In genomic region chr20:10369723-10370090, GRCh38 we compare ENCODE assay signal across 14 cellular contexts.
DNase-seq lines count a peak whose midpoint lies in the region; ATAC-seq and TF ChIP-seq lines count a peak whose summit lies in the region.
"Had no signal": no experiment of that assay in that cellular context is flagged by ENCODE, and none has a peak within 500 bp of the region (broad histone marks: within the 10 kb centered on the region; RNA-seq: fewer than 3 reads in every experiment).

No MANE protein-coding gene starts in this region.

- H3K79me2 ChIP-seq in ACC112 (ENCODE audit: control insufficient read depth, insufficient read depth, low read length, unreplicated experiment): no peaks in the 10 kb centered on the region

- ATAC-seq in right lobe of liver (peak; percentile 21 to 66 (median 58)), HG02759 (IDR thresholded peaks at IDR 0.05; ENCODE audit: unreplicated experiment) (no peak), HG03432 (IDR thresholded peaks at IDR 0.05; ENCODE audit: unreplicated experiment) (no peak)
- ATAC-seq: effector memory CD8-positive, alpha-beta T cell had no signal

- TF ChIP-seq POLR2A in right lobe of liver (IDR thresholded peaks at IDR 0.05): no peak

- no peaks in the 10 kb centered on the region for H3K4me1 Mint-ChIP-seq in endodermal cell
- H3K4me1 Mint-ChIP-seq in CD8-positive, alpha-beta memory T cell: no peaks in the 10 kb centered on the region
- H3K4me1 Mint-ChIP-seq: B cell had no signal

- in situ Hi-C loops in brain microvascular endothelial cell (cut with HindIII; ENCODE audit: low pct_ligation_motif_present, low sequenced_read_pairs): no loop called here

- peak overlapping the region; percentile 47 for H3K27ac ChIP-seq in ACC112 (ENCODE audit: low read depth, low read length)
- peak overlapping the region; percentile 54 for H3K27ac ChIP-seq in brain microvascular endothelial cell
- H3K27ac ChIP-seq in right lobe of liver: peak overlapping the region; percentile 38 to 68 (median 55)
- no peak overlapping the region for H3K27ac ChIP-seq in endodermal cell (ENCODE audit: low read depth, low read length)
- no peak overlapping the region for H3K27ac ChIP-seq in CD8-positive, alpha-beta memory T cell (ENCODE audit: low read depth, low read length)
- H3K27ac ChIP-seq: sigmoid colon, tibial nerve had no signal

- POLR2A ChIA-PET in CD8-positive, alpha-beta memory T cell (lab: Charles Lee): no interaction called here

- H2AFZ ChIP-seq in ACC112 (ENCODE audit: low read length, unreplicated experiment): peak overlapping the region; percentile 31

- DNase-seq in LNCaP clone FGC (ENCODE audit: low read depth): peak; percentile 15
- peak; percentile 37 for DNase-seq in brain microvascular endothelial cell
- DNase-seq in right lobe of liver: peak in 2 of 3 donors; percentile 63 to 66
- no peak for DNase-seq in endodermal cell
- no peak for DNase-seq in CD8-positive, alpha-beta memory T cell
- DNase-seq: activated naive CD8-positive, alpha-beta T cell treated with anti-CD3 and anti-CD28 coated beads for 36 hours; effector memory CD8-positive, alpha-beta T cell; NCI-H1694 treated with DMSO at 0.1 percent for 48 hours; sigmoid colon had no signal

- peaks cover 9% of the 10 kb centered on the region for H3K9me3 Mint-ChIP-seq in endodermal cell
- peaks cover 0 to 6% (median 4%) of the 10 kb centered on the region in 5 donors for H3K9me3 Mint-ChIP-seq in CD8-positive, alpha-beta memory T cell
- H3K9me3 Mint-ChIP-seq: activated naive CD8-positive, alpha-beta T cell treated with anti-CD3 and anti-CD28 coated beads for 36 hours; effector memory CD8-positive, alpha-beta T cell had no signal

- no peak overlapping the region for H3K27ac Mint-ChIP-seq in endodermal cell
- no peak overlapping the region for H3K27ac Mint-ChIP-seq in CD8-positive, alpha-beta memory T cell
- H3K27ac Mint-ChIP-seq: activated naive CD8-positive, alpha-beta T cell treated with anti-CD3 and anti-CD28 coated beads for 36 hours; B cell; effector memory CD8-positive, alpha-beta T cell had no signal

- no peak overlapping the region for H3K4me3 Mint-ChIP-seq in endodermal cell
- no peak overlapping the region for H3K4me3 Mint-ChIP-seq in CD8-positive, alpha-beta memory T cell
- H3K4me3 Mint-ChIP-seq: activated naive CD8-positive, alpha-beta T cell treated with anti-CD3 and anti-CD28 coated beads for 36 hours; B cell; effector memory CD8-positive, alpha-beta T cell had no signal

- H3K4me1 ChIP-seq in ACC112 (ENCODE audit: control insufficient read depth, insufficient read depth, low read length, unreplicated experiment) (peaks cover 17% of the 10 kb centered on the region), right lobe of liver (peaks cover 0 to 58% (median 22%) of the 10 kb centered on the region in 4 donors), endodermal cell (ENCODE audit: control insufficient read depth, insufficient read depth, low read length) (no peaks in the 10 kb centered on the region)
- no peaks in the 10 kb centered on the region for H3K4me1 ChIP-seq in CD8-positive, alpha-beta memory T cell (ENCODE audit: insufficient read depth, low read length)
- H3K4me1 ChIP-seq: sigmoid colon, tibial nerve had no signal

- H3K27me3 ChIP-seq in ACC112 (ENCODE audit: insufficient read depth, low read length) (no peaks in the 10 kb centered on the region), brain microvascular endothelial cell (replicated peaks) (no peaks in the 10 kb centered on the region), right lobe of liver (no peaks in the 10 kb centered on the region), endodermal cell (ENCODE audit: control insufficient read depth, insufficient read depth, low read length, poor library complexity, severe bottlenecking) (no peaks in the 10 kb centered on the region)
- H3K27me3 ChIP-seq in CD8-positive, alpha-beta memory T cell (ENCODE audit: insufficient read depth, low read length, poor library complexity, severe bottlenecking): no peaks in the 10 kb centered on the region
- H3K27me3 ChIP-seq: sigmoid colon, tibial nerve had no signal

- 5% methylated on average over 4 of the region's 4 CpGs for WGBS in right lobe of liver (ENCODE audit: insufficient coverage, low coverage, low lambda C conversion rate, missing lambda C conversion rate)
- WGBS in endodermal cell (ENCODE audit: insufficient coverage in 1 of 2, insufficient read length in 1 of 2), 2 experiments: 87 to 92% methylated on average over 3 to 4 of the region's 4 CpGs

- intact Hi-C loops in right lobe of liver (cut with DNase I): no loop called here

- H3K27me3 Mint-ChIP-seq in endodermal cell (ENCODE audit: insufficient read depth): no peaks in the 10 kb centered on the region
- H3K27me3 Mint-ChIP-seq in CD8-positive, alpha-beta memory T cell: peaks cover 6 to 49% of the 10 kb centered on the region in 2 donors

- H3K4me3 ChIP-seq in ACC112 (ENCODE audit: low read depth, low read length): no peak overlapping the region
- no peak overlapping the region for H3K4me3 ChIP-seq in LNCaP clone FGC (ENCODE audit: low read depth, low read length)
- no peak overlapping the region for H3K4me3 ChIP-seq in brain microvascular endothelial cell (ENCODE audit: low read depth, low read length)
- peak overlapping the region in 2 of 3 donors; percentile 15 to 26 for H3K4me3 ChIP-seq in right lobe of liver
- no peak overlapping the region for H3K4me3 ChIP-seq in endodermal cell (ENCODE audit: low read length)
- no peak overlapping the region for H3K4me3 ChIP-seq in CD8-positive, alpha-beta memory T cell (ENCODE audit: low read length)
- H3K4me3 ChIP-seq: sigmoid colon, tibial nerve had no signal

- H3K36me3 Mint-ChIP-seq in endodermal cell (ENCODE audit: low read depth): no peaks in the 10 kb centered on the region
- no peaks in the 10 kb centered on the region for H3K36me3 Mint-ChIP-seq in CD8-positive, alpha-beta memory T cell
- H3K36me3 Mint-ChIP-seq: activated naive CD8-positive, alpha-beta T cell treated with anti-CD3 and anti-CD28 coated beads for 36 hours had no signal

- TF ChIP-seq CTCF in LNCaP clone FGC (IDR thresholded peaks at IDR 0.05; ENCODE audit: control insufficient read depth, extremely low read depth, insufficient read depth) (no peak), brain microvascular endothelial cell (IDR thresholded peaks at IDR 0.05; ENCODE audit: low read depth, low read length, missing control alignments) (no peak), right lobe of liver (IDR thresholded peaks at IDR 0.05) (no peak), endodermal cell (conservative IDR thresholded peaks at IDR 0.05) (no peak)

- H3K9me3 ChIP-seq in right lobe of liver: no peaks in the 10 kb centered on the region
- no peaks in the 10 kb centered on the region for H3K9me3 ChIP-seq in endodermal cell (ENCODE audit: control insufficient read depth, low read length)
- H3K9me3 ChIP-seq in CD8-positive, alpha-beta memory T cell (ENCODE audit: low read length): no peaks in the 10 kb centered on the region
- H3K9me3 ChIP-seq: sigmoid colon, tibial nerve had no signal

- no peak overlapping the region for H3K9ac ChIP-seq in endodermal cell (ENCODE audit: extremely low read depth, low read length, poor library complexity, severe bottlenecking)

- no peaks in the 10 kb centered on the region for H3K36me3 ChIP-seq in ACC112 (ENCODE audit: insufficient read depth, low read length)
- no peaks in the 10 kb centered on the region for H3K36me3 ChIP-seq in brain microvascular endothelial cell (replicated peaks)
- no peaks in the 10 kb centered on the region for H3K36me3 ChIP-seq in right lobe of liver
- no peaks in the 10 kb centered on the region for H3K36me3 ChIP-seq in endodermal cell (ENCODE audit: control insufficient read depth, insufficient read depth, low read length)
- H3K36me3 ChIP-seq in CD8-positive, alpha-beta memory T cell (ENCODE audit: insufficient read depth, low read length): no peaks in the 10 kb centered on the region
- H3K36me3 ChIP-seq: sigmoid colon, tibial nerve had no signal

- CTCF ChIA-PET in CD8-positive, alpha-beta memory T cell (lab: Charles Lee): no interaction called here

Comparison
In these comparisons a context has a peak if more than half of its experiments do, and no peak if none do; other contexts are left out.
1. H3K27ac ChIP-seq: peak in ACC112 (single experiment), brain microvascular endothelial cell (single experiment) and right lobe of liver (3 of 3); none in endodermal cell (single experiment) and CD8-positive, alpha-beta memory T cell (single experiment).
2. H3K4me3 ChIP-seq: peak in right lobe of liver (2 of 3); none in ACC112 (single experiment), LNCaP clone FGC (single experiment), brain microvascular endothelial cell (single experiment), endodermal cell (single experiment) and CD8-positive, alpha-beta memory T cell (single experiment).
3. DNase-seq: peak in LNCaP clone FGC (single experiment), brain microvascular endothelial cell (single experiment) and right lobe of liver (2 of 3); none in endodermal cell (single experiment) and CD8-positive, alpha-beta memory T cell (0 of 5).
4. ATAC-seq: peak in right lobe of liver (4 of 4); none in HG02759 (single experiment) and HG03432 (single experiment).